ENCODE assay signal across 12 cellular contexts in genomic region chr17:17232303-17232621, GRCh38.
"Had no signal": no experiment of that assay in that cellular context is flagged by ENCODE, and none has a peak within 500 bp of the region (broad histone marks: within the 10 kb centered on the region; RNA-seq: fewer than 3 reads in every experiment).

No MANE protein-coding gene starts in this region.

- H3K4me3 Mint-ChIP-seq: activated CD4-positive, alpha-beta T cell treated with anti-CD3 and anti-CD28 coated beads for 36 hours; activated naive CD4-positive, alpha-beta T cell treated with anti-CD3 and anti-CD28 coated beads, Interleukin-2, amount 50 U/mL, for 24 hours; memory B cell had no signal

- H3K27ac Mint-ChIP-seq: activated CD4-positive, alpha-beta T cell treated with anti-CD3 and anti-CD28 coated beads for 36 hours; activated naive CD4-positive, alpha-beta T cell treated with anti-CD3 and anti-CD28 coated beads, Interleukin-2, amount 50 U/mL, for 24 hours; memory B cell had no signal

- H3K4me3 ChIP-seq: body of pancreas, SJSA1, stomach had no signal

- H3K9me3 ChIP-seq: body of pancreas, SJSA1, stomach had no signal

- DNase-seq: activated CD4-positive, alpha-beta T cell treated with anti-CD3 and anti-CD28 coated beads for 36 hours; activated CD8-positive, alpha-beta memory T cell treated with anti-CD3 and anti-CD28 coated beads for 24 hours; body of pancreas; dermis blood vessel endothelial cell; stimulated activated CD4-positive, alpha-beta T cell treated with anti-CD3 and anti-CD28 coated beads, Interleukin-4, amount 100 ng/mL, for 4 hours; stomach; SW 1271; T1000 had no signal

- ATAC-seq: activated CD4-positive, alpha-beta T cell treated with anti-CD3 and anti-CD28 coated beads for 36 hours; body of pancreas had no signal

- H3K27ac ChIP-seq: body of pancreas, SJSA1, stomach, VCaP had no signal

- H3K27me3 ChIP-seq: body of pancreas, SJSA1, stomach had no signal

- H3K27me3 Mint-ChIP-seq: activated CD4-positive, alpha-beta T cell treated with anti-CD3 and anti-CD28 coated beads for 36 hours; activated naive CD4-positive, alpha-beta T cell treated with anti-CD3 and anti-CD28 coated beads, Interleukin-2, amount 50 U/mL, for 24 hours; memory B cell had no signal

- H3K9me3 Mint-ChIP-seq: activated naive CD4-positive, alpha-beta T cell treated with anti-CD3 and anti-CD28 coated beads, Interleukin-2, amount 50 U/mL, for 24 hours; memory B cell had no signal
